9 cellular contexts compared by ENCODE assay signal in the genomic region with DNA sequence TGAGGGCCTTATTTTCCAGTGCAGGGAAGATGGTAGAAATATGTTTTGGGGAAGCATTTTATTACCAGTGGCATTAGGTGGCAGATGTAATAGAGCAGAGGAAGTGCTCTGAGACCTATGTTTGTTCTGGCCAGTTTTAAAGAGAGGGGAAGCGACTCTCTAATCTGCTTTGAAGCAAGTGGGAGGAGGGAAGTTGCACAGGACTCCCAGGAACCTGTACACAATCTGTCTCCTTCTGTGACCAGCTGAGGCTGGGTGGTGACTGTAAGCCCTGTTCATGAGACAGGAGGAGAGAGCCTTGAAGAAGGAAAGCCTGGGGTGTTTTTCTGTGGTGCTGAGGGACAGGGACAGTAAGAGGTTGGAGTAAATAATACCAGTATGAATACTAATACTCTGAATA.
A peak's percentile ranks its signal among the peaks of the same experiment; 100 is the strongest.
DNase-seq lines count a peak whose midpoint lies in the region; ATAC-seq and TF ChIP-seq lines count a peak whose summit lies in the region.
"Had no signal": no experiment of that assay in that cellular context is flagged by ENCODE, and none has a peak within 500 bp of the region (broad histone marks: within the 10 kb centered on the region; RNA-seq: fewer than 3 reads in every experiment).

No MANE protein-coding gene starts in this region.

- H2AK9ac ChIP-seq in IMR-90 (replicated peaks; ENCODE audit: low read depth, low read length, poor library complexity), result peak overlapping the region; percentile 60

- peak overlapping the region; percentile 39; the same call in 1 of the 2 replicates for H2BK20ac ChIP-seq in IMR-90 (ENCODE audit: low read depth, low read length)

- no peak overlapping the region for H3K4me3 ChIP-seq in IMR-90 (ENCODE audit: insufficient read depth, low read depth, low read length)

- H3K4ac ChIP-seq in IMR-90 (ENCODE audit: low read depth, low read length), result peak overlapping the region; percentile 75; the same call in 1 of the 2 replicates

- H3K4me1 ChIP-seq in IMR-90 (ENCODE audit: control insufficient read depth, insufficient read depth, low read length), result peaks cover 35% of the 10 kb centered on the region

- no peaks in the 10 kb centered on the region for H3K9me3 Mint-ChIP-seq in type B pancreatic cell
- H3K9me3 Mint-ChIP-seq: nephron progenitor cell had no signal

- TF ChIP-seq CTCF in IMR-90 (conservative IDR thresholded peaks at IDR 0.05; ENCODE audit: low read depth, low read length), result no peak
- no peak for TF ChIP-seq CTCF in type B pancreatic cell (conservative IDR thresholded peaks at IDR 0.05)

- in situ Hi-C loops in IMR-90 (cut with MboI; ENCODE audit: low sequenced_read_pairs), result no loop called here

- intact Hi-C loops in IMR-90 (cut with micrococcal nuclease) (no loop called here), left colon (cut with DNase I, micrococcal nuclease) (loop anchor here in 1 of 2 donors (10.0 kb wide), 1 partner anchor 50 kb away; no protein-coding TSS in a partner anchor)

- no TSS peak for BruUV-seq in IMR-90 (replicated peaks; lab: Mats Ljungman, UMichigan)

- POLR2A ChIA-PET in IMR-90 (lab: Charles Lee; ENCODE audit: unreplicated experiment), result interaction anchor here (0.6 kb wide), 1 partner anchor 51 kb away, joined by 3 read pairs; no protein-coding TSS in a partner anchor

- H3K56ac ChIP-seq in IMR-90 (ENCODE audit: extremely low read depth, insufficient read depth, low read length), result no peak overlapping the region

- H4K5ac ChIP-seq in IMR-90 (ENCODE audit: low read depth, low read length), result 0 out of 2 replicates have a peak overlapping the region, but pooled peaks have one; percentile 1

- peaks cover 27% of the 10 kb centered on the region for H3K36me3 Mint-ChIP-seq in type B pancreatic cell

- peaks cover 34 to 86% of the 10 kb centered on the region in 2 experiments for H3K79me1 ChIP-seq in IMR-90 (ENCODE audit: low read depth in 1 of 2, low read length in 2 of 2)

- 0 out of 2 replicates have a peak overlapping the region, but pooled peaks have one; percentile 41 for H2BK120ac ChIP-seq in IMR-90 (ENCODE audit: low read depth, low read length)

- H3K14ac ChIP-seq in IMR-90 (replicated peaks; ENCODE audit: low read depth, low read length), result peak overlapping the region; percentile 74

- peak overlapping the region; percentile 9 for H3K18ac ChIP-seq in IMR-90 (ENCODE audit: low read depth, low read length)

- peak overlapping the region; percentile 42; the same call in 1 of the 3 replicates for H2BK15ac ChIP-seq in IMR-90 (ENCODE audit: low read depth, low read length)

- H3K9me1 ChIP-seq in IMR-90 (ENCODE audit: insufficient read depth, low read length), result peaks cover 26% of the 10 kb centered on the region

- H3K27ac Mint-ChIP-seq in type B pancreatic cell, result peak overlapping the region; percentile 15
- H3K27ac Mint-ChIP-seq: nephron progenitor cell had no signal

- no peaks in the 10 kb centered on the region for H3K27me3 ChIP-seq in IMR-90 (ENCODE audit: control insufficient read depth, insufficient read depth, low read length)

- H3K27ac ChIP-seq in IMR-90 (ENCODE audit: insufficient read depth, low read length), result peak overlapping the region; percentile 38

- H3K4me3 Mint-ChIP-seq in type B pancreatic cell, result no peak overlapping the region
- H3K4me3 Mint-ChIP-seq: nephron progenitor cell had no signal

- no peak for TF ChIP-seq POLR2A in IMR-90 (IDR thresholded peaks at IDR 0.05; ENCODE audit: low read depth, low read length)

- H2BK5ac ChIP-seq in IMR-90 (ENCODE audit: low read depth, low read length, poor library complexity, severe bottlenecking), result peak overlapping the region; percentile 47

- peak overlapping the region; percentile 8 for H3K9ac ChIP-seq in IMR-90 (ENCODE audit: low read depth, low read length)

- peak overlapping the region; percentile 20; the same call in 1 of the 2 replicates for H2AK5ac ChIP-seq in IMR-90 (ENCODE audit: low read depth, low read length)

- dilution Hi-C loops in IMR-90 (cut with HindIII; ENCODE audit: low sequenced_read_pairs, unreplicated experiment), result no loop called here

- ATAC-seq in IMR-90 (ENCODE audit: low read depth) (peak; percentile 2; the same call in 1 of the 2 replicates), left colon (peak; percentile 8)

- TF ChIP-seq RAD21 in IMR-90 (IDR thresholded peaks at IDR 0.05; ENCODE audit: low read length), result no peak

- CTCF ChIA-PET in IMR-90 (lab: Yijun Ruan, JAX), result no interaction called here

- peaks cover 26% of the 10 kb centered on the region; the same call in 1 of the 2 replicates for H4K20me1 ChIP-seq in IMR-90 (ENCODE audit: insufficient read depth, low read length)

- no peak overlapping the region for H2AFZ ChIP-seq in IMR-90 (replicated peaks; ENCODE audit: low read length, poor library complexity)

- H3K36me3 ChIP-seq in IMR-90 (ENCODE audit: control insufficient read depth, insufficient read depth, low read length), result peaks cover 16% of the 10 kb centered on the region

- H3K9me3 ChIP-seq in IMR-90 (ENCODE audit: control insufficient read depth, insufficient read depth, low read length), result no peaks in the 10 kb centered on the region

- peaks cover 31% of the 10 kb centered on the region for H3K4me1 Mint-ChIP-seq in type B pancreatic cell (ENCODE audit: unreplicated experiment)

- H3K27me3 Mint-ChIP-seq in type B pancreatic cell, result no peaks in the 10 kb centered on the region

- peak overlapping the region in 1 of 2 experiments; percentile 29; a peak in 1 of 4 replicates for H4K8ac ChIP-seq in IMR-90 (ENCODE audit: low read depth in 2 of 2, low read length in 2 of 2)

- peak overlapping the region; percentile 72 for H4K91ac ChIP-seq in IMR-90 (ENCODE audit: insufficient read depth, low read depth, low read length)

- DNase-seq in IMR-90, result no peak
- peak; percentile 24 for DNase-seq in UCSD-AML1 (lab: John Stamatoyannopoulos, UW; ENCODE audit: unreplicated experiment)
- no peak for DNase-seq in left colon
- DNase-seq in type B pancreatic cell (ENCODE audit: extremely low spot score, unreplicated experiment), result no peak
- DNase-seq in islet precursor cell, result no peak
- DNase-seq in effector CD4-positive, alpha-beta T cell, result no peak
- DNase-seq in COLO829 (ENCODE audit: low spot score), result no peak
- DNase-seq: NCI-H2171 treated with DMSO at 0.1 percent for 48 hours, nephron progenitor cell had no signal

- H3K23ac ChIP-seq in IMR-90 (ENCODE audit: low read depth, low read length), result peak overlapping the region; percentile 63; the same call in 1 of the 2 replicates

- peak overlapping the region; percentile 18 for H3K4me2 ChIP-seq in IMR-90 (ENCODE audit: low read depth, low read length)

- WGBS in IMR-90 (ENCODE audit: extremely low coverage in 2 of 2, insufficient read length in 1 of 2), 2 experiments, result 100% methylated on average over 1 of the region's 1 CpG; no CpG with 5 or more reads in 1 of the 2 experiments

TF ChIP-seq in IMR-90, 13 proteins besides CTCF, POLR2A, EP300 and RAD21:
- TF ChIP-seq SMC3 (IDR thresholded peaks at IDR 0.05; ENCODE audit: low read depth, low read length), result no peak
- TF ChIP-seq, protein P1, sequence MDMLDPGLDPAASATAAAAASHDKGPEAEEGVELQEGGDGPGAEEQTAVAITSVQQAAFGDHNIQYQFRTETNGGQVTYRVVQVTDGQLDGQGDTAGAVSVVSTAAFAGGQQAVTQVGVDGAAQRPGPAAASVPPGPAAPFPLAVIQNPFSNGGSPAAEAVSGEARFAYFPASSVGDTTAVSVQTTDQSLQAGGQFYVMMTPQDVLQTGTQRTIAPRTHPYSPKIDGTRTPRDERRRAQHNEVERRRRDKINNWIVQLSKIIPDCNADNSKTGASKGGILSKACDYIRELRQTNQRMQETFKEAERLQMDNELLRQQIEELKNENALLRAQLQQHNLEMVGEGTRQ (IDR thresholded peaks at IDR 0.05; ENCODE audit: low read depth, low read length), result no peak
- no peak for TF ChIP-seq MAZ (IDR thresholded peaks at IDR 0.05; ENCODE audit: borderline replicate concordance, low read depth, low read length)
- no peak for TF ChIP-seq FOS (IDR thresholded peaks at IDR 0.05; ENCODE audit: low read depth, low read length)
- TF ChIP-seq MXI1 (IDR thresholded peaks at IDR 0.05; ENCODE audit: borderline replicate concordance, low read depth, low read length), result no peak
- TF ChIP-seq BHLHE40 (IDR thresholded peaks at IDR 0.05; ENCODE audit: low read depth, low read length), result no peak
- TF ChIP-seq, protein P2, sequence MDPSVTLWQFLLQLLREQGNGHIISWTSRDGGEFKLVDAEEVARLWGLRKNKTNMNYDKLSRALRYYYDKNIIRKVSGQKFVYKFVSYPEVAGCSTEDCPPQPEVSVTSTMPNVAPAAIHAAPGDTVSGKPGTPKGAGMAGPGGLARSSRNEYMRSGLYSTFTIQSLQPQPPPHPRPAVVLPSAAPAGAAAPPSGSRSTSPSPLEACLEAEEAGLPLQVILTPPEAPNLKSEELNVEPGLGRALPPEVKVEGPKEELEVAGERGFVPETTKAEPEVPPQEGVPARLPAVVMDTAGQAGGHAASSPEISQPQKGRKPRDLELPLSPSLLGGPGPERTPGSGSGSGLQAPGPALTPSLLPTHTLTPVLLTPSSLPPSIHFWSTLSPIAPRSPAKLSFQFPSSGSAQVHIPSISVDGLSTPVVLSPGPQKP (IDR thresholded peaks at IDR 0.05; ENCODE audit: borderline replicate concordance, low read depth, low read length), result no peak
- TF ChIP-seq NFE2L2 (IDR thresholded peaks at IDR 0.05; ENCODE audit: low read depth, low read length), result no peak
- TF ChIP-seq RCOR1 (IDR thresholded peaks at IDR 0.05; ENCODE audit: insufficient replicate concordance, low read length), result no peak
- no peak for TF ChIP-seq MAFK (IDR thresholded peaks at IDR 0.05; ENCODE audit: low read depth, low read length)
- TF ChIP-seq CEBPB (IDR thresholded peaks at IDR 0.05; ENCODE audit: low read depth, low read length), result no peak
- no peak for TF ChIP-seq CHD1 (IDR thresholded peaks at IDR 0.05; ENCODE audit: low read depth, low read length)
- TF ChIP-seq RFX5 (IDR thresholded peaks at IDR 0.05; ENCODE audit: low read depth, low read length), result no peak
TF ChIP-seq in IMR-90: peak in this region for 0.
